8 cellular contexts compared by ENCODE assay signal in the genomic region with DNA sequence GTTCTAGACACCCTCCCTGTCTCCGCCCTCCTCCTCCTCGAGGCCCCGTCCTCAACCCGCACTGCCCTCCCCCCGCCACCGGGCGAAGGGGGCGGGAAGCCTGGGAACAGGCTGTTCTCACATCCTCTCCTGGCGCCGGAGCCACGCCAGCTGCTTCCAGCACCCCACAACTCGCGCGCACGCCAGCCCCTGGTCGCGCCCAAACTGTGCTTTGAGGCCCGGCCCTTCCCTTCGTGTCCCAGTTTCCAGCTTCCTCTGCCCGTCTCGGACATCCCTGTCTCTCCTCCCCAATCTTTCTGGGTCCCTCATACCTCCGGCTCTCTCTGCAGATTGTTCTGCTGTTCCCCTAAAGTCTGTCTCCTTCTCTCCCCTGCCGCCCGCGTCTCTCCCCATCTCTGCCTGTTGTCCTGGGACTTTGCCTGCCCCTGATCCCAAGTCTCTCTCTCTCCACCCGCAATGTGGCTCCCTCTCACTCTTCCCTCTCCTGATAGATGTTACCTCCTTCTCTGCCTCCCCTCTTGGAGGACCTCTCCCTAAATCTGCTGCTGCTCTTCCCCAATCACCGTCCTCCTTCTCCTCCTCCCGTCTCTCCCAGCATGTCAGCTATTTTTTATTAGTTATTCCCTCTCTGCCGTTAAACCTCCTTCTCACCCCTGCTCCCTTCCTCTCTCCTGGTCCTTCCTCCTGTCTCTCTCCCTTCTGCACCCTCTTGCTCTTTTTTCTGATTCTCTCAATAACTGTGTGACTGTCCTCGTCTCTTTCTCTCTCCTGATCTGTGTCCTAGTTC. TPM values are rescaled to one million over a fixed set of nuclear protein-coding genes. Genes with fewer than 3 reads are reported as not detected.
DNase-seq lines count a peak whose midpoint lies in the region; ATAC-seq, FAIRE-seq and TF ChIP-seq lines count a peak whose summit lies in the region.

No MANE protein-coding gene starts in this region.

- H4K20me1 ChIP-seq in BLaER1 treated with 17β-estradiol and CSF1 and Interleukin-3, amounts not matched to agents 10 nM and 100 nM: peaks cover 0 to 57% (median 38%) of the 10 kb centered on the region in 11 experiments; a peak in 18 of 22 replicates

- intact Hi-C loops in Panc1 (cut with micrococcal nuclease; ENCODE audit: unreplicated experiment): no loop called here

- H3K9ac ChIP-seq in BLaER1 treated with 17β-estradiol and CSF1 and Interleukin-3, amounts not matched to agents 10 nM and 100 nM: peak overlapping the region in 2 of 11 experiments; percentile 2 to 18; a peak in 2 of 22 replicates

- 1% methylated on average over 13 to 19 of the region's 30 CpGs for WGBS in gastroesophageal sphincter (ENCODE audit: low coverage in 1 of 2), 2 donors

- peak; percentile 31 to 56 for TF ChIP-seq POLR2A in gastroesophageal sphincter (IDR thresholded peaks at IDR 0.05)

- in situ Hi-C loops in Panc1 (cut with HindIII; ENCODE audit: low pct_unique_long_range_greater_than_20kb, low sequenced_read_pairs): no loop called here

- CTCF ChIA-PET in Panc1 (lab: Charles Lee): no interaction called here

- no TSS peak for BruUV-seq in Panc1 (replicated peaks; lab: Mats Ljungman, UMichigan)

- H3K4me1 ChIP-seq in BLaER1 treated with 17β-estradiol and CSF1 and Interleukin-3, amounts not matched to agents 10 nM and 100 nM: peaks cover 29 to 46% (median 40%) of the 10 kb centered on the region in 10 experiments
- peaks cover 18% of the 10 kb centered on the region for H3K4me1 ChIP-seq in Panc1 (ENCODE audit: control insufficient read depth, insufficient read depth, low read length)
- H3K4me1 ChIP-seq in gastroesophageal sphincter: peaks cover 0 to 37% (median 24%) of the 10 kb centered on the region in 3 donors

- H3K27me3 ChIP-seq in BLaER1 treated with 17β-estradiol and CSF1 and Interleukin-3, amounts not matched to agents 10 nM and 100 nM: peaks cover 39 to 55% (median 45%) of the 10 kb centered on the region in 11 experiments
- H3K27me3 ChIP-seq in Panc1 (ENCODE audit: control insufficient read depth, insufficient read depth, low read length): no peaks in the 10 kb centered on the region
- H3K27me3 ChIP-seq in gastroesophageal sphincter: peaks cover 86% of the 10 kb centered on the region

- no peaks in the 10 kb centered on the region for H3K9me3 ChIP-seq in BLaER1 treated with 17β-estradiol and CSF1 and Interleukin-3, amounts not matched to agents 10 nM and 100 nM (replicated peaks in 1 of 11)
- H3K9me3 ChIP-seq in Panc1 (ENCODE audit: control insufficient read depth, insufficient read depth, low read depth, low read length) (no peaks in the 10 kb centered on the region), gastroesophageal sphincter (no peaks in the 10 kb centered on the region)

- POLR2A ChIA-PET in Panc1 (lab: Charles Lee): no interaction called here

- peak overlapping the region in 3 of 10 experiments; percentile 11 to 52 (median 14); a peak in 3 of 20 replicates for H3K4me3 ChIP-seq in BLaER1 treated with 17β-estradiol and CSF1 and Interleukin-3, amounts not matched to agents 10 nM and 100 nM
- no peak overlapping the region for H3K4me3 ChIP-seq in Panc1 (ENCODE audit: low read depth in 2 of 2, low read length in 2 of 2)
- peak overlapping the region in 1 of 2 donors; percentile 38 for H3K4me3 ChIP-seq in gastroesophageal sphincter

- H3K4me2 ChIP-seq in BLaER1 treated with 17β-estradiol and CSF1 and Interleukin-3, amounts not matched to agents 10 nM and 100 nM: peak overlapping the region; percentile 40 to 75 (median 68)

- H3K36me3 ChIP-seq in BLaER1 treated with 17β-estradiol and CSF1 and Interleukin-3, amounts not matched to agents 10 nM and 100 nM: peaks cover 0 to 17% (median 7%) of the 10 kb centered on the region in 11 experiments; a peak in 9 of 22 replicates
- no peaks in the 10 kb centered on the region for H3K36me3 ChIP-seq in Panc1 (ENCODE audit: control insufficient read depth, insufficient read depth, low read length)
- peaks cover 0 to 23% of the 10 kb centered on the region in 2 donors for H3K36me3 ChIP-seq in gastroesophageal sphincter

- ATAC-seq in Panc1 (0 out of 2 replicates have a peak, but pooled peaks have one; percentile 3), gastroesophageal sphincter (peak; percentile 85)

- no peak overlapping the region for H3K27ac ChIP-seq in BLaER1 treated with 17β-estradiol and CSF1 and Interleukin-3, amounts not matched to agents 10 nM and 100 nM
- H3K27ac ChIP-seq in Panc1 (ENCODE audit: low read length): no peak overlapping the region
- peak overlapping the region; percentile 6 to 81 (median 66) for H3K27ac ChIP-seq in gastroesophageal sphincter

- DNase-seq in Panc1 (ENCODE audit: low read depth, low spot score) (no peak), nucleus accumbens (lab: John Stamatoyannopoulos, UW) (peak in 54 of 56 donors; percentile 30 to 89 (median 74)), H4 (ENCODE audit: low spot score) (no peak), RCC 7860 (ENCODE audit: low spot score) (no peak), NOMO-1 (lab: John Stamatoyannopoulos, UW; ENCODE audit: unreplicated experiment in 2 of 2) (no peak), HTR-8/SVneo (ENCODE audit: insufficient read length, low spot score) (no peak)

- TF ChIP-seq CTCF in Panc1 (IDR thresholded peaks at IDR 0.05) (no peak), gastroesophageal sphincter (IDR thresholded peaks at IDR 0.05) (peak in 1 of 4 experiments; percentile 8)

- FAIRE-seq in RCC 7860 (lab: Jason Lieb, UNC) (no peak), HTR-8/SVneo (lab: Jason Lieb, UNC) (no peak)

- no peak for TF ChIP-seq EP300 in gastroesophageal sphincter (IDR thresholded peaks at IDR 0.05)

RNA-seq across cellular contexts. Expression of gene DPF1, which starts 14.2 kb away (rescaled TPM):
- total RNA-seq in Panc1 (2021; ENCODE audit: unreplicated experiment) (7.5 TPM), gastroesophageal sphincter (not detected)
- polyA plus RNA-seq in Panc1 (2012; ENCODE audit: insufficient read length): 5.0 TPM
- 5.1 and 7.2 TPM in 2 replicates for total RNA-seq in H4 (2014; rRNA removed; shearing (Covaris generic))

RNA-seq across cellular contexts. Expression of gene PPP1R14A, which starts 46.3 kb away (rescaled TPM):
- 356 TPM for total RNA-seq in Panc1 (2021; ENCODE audit: unreplicated experiment)
- 915 TPM for polyA plus RNA-seq in Panc1 (2012; ENCODE audit: insufficient read length)
- 100 to 1,000 TPM; 226 to 468 (median 332) TPM for total RNA-seq in gastroesophageal sphincter
- not detected in 2 replicates for total RNA-seq in H4 (2014; rRNA removed; shearing (Covaris generic))

RNA-seq across cellular contexts. Expression of gene SPINT2, which starts 54.5 kb away (rescaled TPM):
- total RNA-seq in Panc1 (2021; ENCODE audit: unreplicated experiment) (1,006 TPM), gastroesophageal sphincter (10 to 100 TPM in 2 of 4 donors, 1 to 10 TPM in 2; 2.1 to 51.7 (median 10.9) TPM)
- polyA plus RNA-seq in Panc1 (2012; ENCODE audit: insufficient read length): 1,788 TPM
- 1.1 TPM in 1 of 2 replicates, not detected in the other for total RNA-seq in H4 (2014; rRNA removed; shearing (Covaris generic))

Comparison
In these comparisons a context has a peak if more than half of its experiments do, and no peak if none do; other contexts are left out.
1. H3K27ac ChIP-seq: peak in gastroesophageal sphincter (4 of 4); none in BLaER1 treated with 17β-estradiol and CSF1 and Interleukin-3, amounts not matched to agents 10 nM and 100 nM (0 of 11) and Panc1 (single experiment).
2. DNase-seq: peak in nucleus accumbens (54 of 56); none in Panc1 (single experiment), H4 (single experiment), RCC 7860 (single experiment), NOMO-1 (0 of 2) and HTR-8/SVneo (single experiment).
3. RNA of gene PPP1R14A, which starts 46.3 kb away (total RNA-seq): 226 to 468 TPM in gastroesophageal sphincter and 356 TPM in Panc1 (single experiment); not detected in H4; every median in the first group is over 100 times any median in the second.
4. RNA of gene SPINT2, which starts 54.5 kb away (total RNA-seq): 1,006 TPM in Panc1 (single experiment); 2.1 to 51.7 TPM in gastroesophageal sphincter and 1.1 TPM in H4; every median in the first group is over 10 times any median in the second.